In genomic region chr3:39541917-39542329, GRCh38 we compare ENCODE assay signal across 7 cellular contexts.
DNase-seq lines count a peak whose midpoint lies in the region; ATAC-seq and TF ChIP-seq lines count a peak whose summit lies in the region.

No MANE protein-coding gene starts in this region.

- TF ChIP-seq CTCF in GM12872 (IDR thresholded peaks at IDR 0.05; ENCODE audit: insufficient read depth, low read depth, low read length) (peak; percentile 40; the same call in 2 of the 3 replicates), mucosa of descending colon (IDR thresholded peaks at IDR 0.05) (no peak)

- H3K9ac ChIP-seq in endocrine pancreas (ENCODE audit: control insufficient read depth, insufficient read depth, low read length): no peak overlapping the region

- DNase-seq in NCI-H460 (ENCODE audit: extremely low read depth, low read depth) (peak; percentile 34), pulmonary artery endothelial cell (ENCODE audit: low read depth, low spot score) (peak; percentile 13), mucosa of descending colon (no peak)

- ATAC-seq in HG02763 (IDR thresholded peaks at IDR 0.05; ENCODE audit: unreplicated experiment) (no peak), HG03439 (IDR thresholded peaks at IDR 0.05; ENCODE audit: unreplicated experiment) (no peak), mucosa of descending colon (no peak)

- no peaks in the 10 kb centered on the region for H3K27me3 ChIP-seq in endocrine pancreas (ENCODE audit: control insufficient read depth, insufficient read depth, low read length)

- no peaks in the 10 kb centered on the region for H3K36me3 ChIP-seq in endocrine pancreas (ENCODE audit: control insufficient read depth, insufficient read depth, low read length)
- H3K36me3 ChIP-seq in mucosa of descending colon (ENCODE audit: low read depth): no peaks in the 10 kb centered on the region

- H3K4me1 ChIP-seq in endocrine pancreas (ENCODE audit: control insufficient read depth, insufficient read depth, low read length) (no peaks in the 10 kb centered on the region), mucosa of descending colon (ENCODE audit: low read depth) (no peaks in the 10 kb centered on the region)

- peak overlapping the region; percentile 25 for H3K4me3 ChIP-seq in endocrine pancreas (ENCODE audit: control insufficient read depth, insufficient read depth, low read length)
- H3K4me3 ChIP-seq in mucosa of descending colon: no peak overlapping the region

- intact Hi-C loops in mucosa of descending colon (cut with DNase I, micrococcal nuclease): no loop called here

- no peaks in the 10 kb centered on the region for H3K9me3 ChIP-seq in endocrine pancreas (ENCODE audit: control insufficient read depth, low read length)
- no peaks in the 10 kb centered on the region for H3K9me3 ChIP-seq in mucosa of descending colon

Comparison
In these comparisons a context has a peak if more than half of its experiments do, and no peak if none do; other contexts are left out.
1. DNase-seq: peak in NCI-H460 (single experiment) and pulmonary artery endothelial cell (single experiment); none in mucosa of descending colon (0 of 3).